In genomic region chr16:56965149-56965938, GRCh38 we compare ENCODE assay signal across 9 cellular contexts. TPM values are rescaled to one million over a fixed set of nuclear protein-coding genes. Genes with fewer than 3 reads are reported as not detected.
DNase-seq lines count a peak whose midpoint lies in the region; ATAC-seq and TF ChIP-seq lines count a peak whose summit lies in the region.
"Had no signal": no experiment of that assay in that cellular context is flagged by ENCODE, and none has a peak within 500 bp of the region (broad histone marks: within the 10 kb centered on the region; RNA-seq: fewer than 3 reads in every experiment).

No MANE protein-coding gene starts in this region.

- H3K27me3 Mint-ChIP-seq in activated naive CD8-positive, alpha-beta T cell: no peaks in the 10 kb centered on the region
- no peaks in the 10 kb centered on the region for H3K27me3 Mint-ChIP-seq in mesothelial cell of epicardium (ENCODE audit: low read depth)
- H3K27me3 Mint-ChIP-seq: effector memory CD8-positive, alpha-beta T cell had no signal

- no peaks in the 10 kb centered on the region for H3K9me3 Mint-ChIP-seq in activated naive CD8-positive, alpha-beta T cell (ENCODE audit: low read depth)
- no peaks in the 10 kb centered on the region for H3K9me3 Mint-ChIP-seq in mesothelial cell of epicardium
- H3K9me3 Mint-ChIP-seq: effector memory CD8-positive, alpha-beta T cell had no signal

- no peak overlapping the region for H3K4me3 ChIP-seq in HL-60 (replicated peaks; ENCODE audit: insufficient read depth, low read length)

- TF ChIP-seq CTCF in HL-60 (IDR thresholded peaks at IDR 0.05; ENCODE audit: insufficient read depth, low read length) (no peak), mesothelial cell of epicardium (IDR thresholded peaks at IDR 0.05; ENCODE audit: unreplicated experiment) (no peak)

- DNase-seq in C1 segment of cervical spinal cord (lab: John Stamatoyannopoulos, UW) (peak in 8 of 14 donors; percentile 7 to 43 (median 30)), HL-60 (ENCODE audit: low read depth in 1 of 2, low spot score in 1 of 2) (peak in 1 of 2 experiments; percentile 31), mesothelial cell of epicardium (ENCODE audit: low spot score in 2 of 2, unreplicated experiment in 2 of 2) (no peak), hepatic stellate cell (ENCODE audit: low spot score) (no peak), KBM-7 (no peak)

- H3K4me1 Mint-ChIP-seq in activated naive CD8-positive, alpha-beta T cell (ENCODE audit: low read depth): peaks cover 23% of the 10 kb centered on the region
- H3K4me1 Mint-ChIP-seq in mesothelial cell of epicardium: peaks cover 12% of the 10 kb centered on the region

- no peaks in the 10 kb centered on the region for H3K36me3 Mint-ChIP-seq in activated naive CD8-positive, alpha-beta T cell
- no peaks in the 10 kb centered on the region for H3K36me3 Mint-ChIP-seq in mesothelial cell of epicardium

- ATAC-seq in GM18858 (IDR thresholded peaks at IDR 0.05; ENCODE audit: unreplicated experiment) (no peak), GM18867 (IDR thresholded peaks at IDR 0.05; ENCODE audit: unreplicated experiment) (no peak)

- peak overlapping the region; percentile 94 for H3K27ac Mint-ChIP-seq in activated naive CD8-positive, alpha-beta T cell
- peak overlapping the region; percentile 88 for H3K27ac Mint-ChIP-seq in mesothelial cell of epicardium

- peak overlapping the region; percentile 78 for H3K27ac ChIP-seq in HL-60 (replicated peaks)

- H3K27me3 ChIP-seq in HL-60 (ENCODE audit: insufficient read depth, poor library complexity, severe bottlenecking): no peaks in the 10 kb centered on the region

- in situ Hi-C loops in KBM-7 (cut with MboI; ENCODE audit: low pct_unique_long_range_greater_than_20kb, low sequenced_read_pairs): no loop called here

- H3K4me3 Mint-ChIP-seq in activated naive CD8-positive, alpha-beta T cell: peak overlapping the region; percentile 56
- H3K4me3 Mint-ChIP-seq in mesothelial cell of epicardium: no peak overlapping the region
- H3K4me3 Mint-ChIP-seq: effector memory CD8-positive, alpha-beta T cell had no signal

RNA-seq across cellular contexts. Expression of gene CETP, which starts 3.6 kb away (rescaled TPM):
- 0.13 TPM in 1 of 3 replicates, not detected in the others for total RNA-seq in mesothelial cell of epicardium

RNA-seq across cellular contexts. Expression of gene NLRC5, which starts 24.0 kb away (rescaled TPM):
- total RNA-seq in mesothelial cell of epicardium: 1.7 to 3.7 TPM (median 1.8 TPM) in 3 replicates

RNA-seq across cellular contexts. Expression of gene HERPUD1, which starts 33.4 kb away (rescaled TPM):
- 77.4 to 80.5 TPM (median 79.8 TPM) in 3 replicates for total RNA-seq in mesothelial cell of epicardium

Comparison
In these comparisons a context has a peak if more than half of its experiments do, and no peak if none do; other contexts are left out.
1. DNase-seq: peak in C1 segment of cervical spinal cord (8 of 14); none in mesothelial cell of epicardium (0 of 2), hepatic stellate cell (single experiment) and KBM-7 (single experiment).